Comparison of ENCODE assay signal across 1 cellular context in the genomic region with DNA sequence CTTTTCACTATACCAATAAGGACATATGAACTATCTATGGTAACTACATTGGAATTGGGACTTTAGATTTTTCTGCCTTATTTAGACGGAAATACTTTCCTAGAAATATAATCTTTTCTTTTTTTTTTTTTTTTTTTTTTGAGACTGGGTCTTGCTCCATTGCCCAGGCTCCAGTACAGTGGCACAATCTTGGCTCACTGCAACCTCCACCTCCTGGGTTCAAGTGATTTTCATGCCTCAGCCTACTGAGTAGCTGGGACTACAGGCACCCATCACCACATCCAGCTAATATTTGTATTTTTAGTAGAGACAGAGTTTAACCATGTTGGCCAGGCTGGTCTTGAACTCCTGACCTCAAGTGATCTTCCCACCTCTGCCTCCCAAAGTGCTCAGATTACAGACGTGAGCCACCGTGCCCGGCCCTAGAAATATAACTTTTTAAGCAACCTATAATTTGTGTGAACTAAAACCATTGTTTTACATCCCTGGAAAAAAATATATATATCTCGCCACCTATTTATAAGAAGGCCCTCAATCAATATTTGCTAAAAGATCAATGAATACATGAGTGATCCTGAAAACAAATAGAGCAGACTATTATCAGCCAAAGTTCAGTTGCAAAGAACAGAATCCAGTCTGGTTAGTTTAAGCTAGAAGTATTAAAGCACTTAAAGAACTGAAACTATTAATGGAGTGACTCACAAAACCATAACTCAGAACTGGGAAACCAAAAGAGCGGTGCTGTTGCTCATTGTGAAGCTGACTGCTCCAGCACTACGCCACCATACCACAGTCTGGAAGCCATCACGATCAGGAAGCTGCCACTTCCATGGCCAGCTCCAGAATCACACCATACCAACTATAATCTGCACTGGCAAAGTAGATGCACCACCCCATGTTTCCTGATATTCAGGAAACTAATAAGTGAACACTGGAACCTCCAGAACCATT.
TF ChIP-seq lines count a peak whose summit lies in the region.

No MANE protein-coding gene starts in this region.

TF ChIP-seq in GM23338, 12 proteins besides CTCF, POLR2A, EP300 and RAD21 (continued from another document):
- TF ChIP-seq, protein P1, sequence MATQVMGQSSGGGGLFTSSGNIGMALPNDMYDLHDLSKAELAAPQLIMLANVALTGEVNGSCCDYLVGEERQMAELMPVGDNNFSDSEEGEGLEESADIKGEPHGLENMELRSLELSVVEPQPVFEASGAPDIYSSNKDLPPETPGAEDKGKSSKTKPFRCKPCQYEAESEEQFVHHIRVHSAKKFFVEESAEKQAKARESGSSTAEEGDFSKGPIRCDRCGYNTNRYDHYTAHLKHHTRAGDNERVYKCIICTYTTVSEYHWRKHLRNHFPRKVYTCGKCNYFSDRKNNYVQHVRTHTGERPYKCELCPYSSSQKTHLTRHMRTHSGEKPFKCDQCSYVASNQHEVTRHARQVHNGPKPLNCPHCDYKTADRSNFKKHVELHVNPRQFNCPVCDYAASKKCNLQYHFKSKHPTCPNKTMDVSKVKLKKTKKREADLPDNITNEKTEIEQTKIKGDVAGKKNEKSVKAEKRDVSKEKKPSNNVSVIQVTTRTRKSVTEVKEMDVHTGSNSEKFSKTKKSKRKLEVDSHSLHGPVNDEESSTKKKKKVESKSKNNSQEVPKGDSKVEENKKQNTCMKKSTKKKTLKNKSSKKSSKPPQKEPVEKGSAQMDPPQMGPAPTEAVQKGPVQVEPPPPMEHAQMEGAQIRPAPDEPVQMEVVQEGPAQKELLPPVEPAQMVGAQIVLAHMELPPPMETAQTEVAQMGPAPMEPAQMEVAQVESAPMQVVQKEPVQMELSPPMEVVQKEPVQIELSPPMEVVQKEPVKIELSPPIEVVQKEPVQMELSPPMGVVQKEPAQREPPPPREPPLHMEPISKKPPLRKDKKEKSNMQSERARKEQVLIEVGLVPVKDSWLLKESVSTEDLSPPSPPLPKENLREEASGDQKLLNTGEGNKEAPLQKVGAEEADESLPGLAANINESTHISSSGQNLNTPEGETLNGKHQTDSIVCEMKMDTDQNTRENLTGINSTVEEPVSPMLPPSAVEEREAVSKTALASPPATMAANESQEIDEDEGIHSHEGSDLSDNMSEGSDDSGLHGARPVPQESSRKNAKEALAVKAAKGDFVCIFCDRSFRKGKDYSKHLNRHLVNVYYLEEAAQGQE (IDR thresholded peaks at IDR 0.05; ENCODE audit: unreplicated experiment): no peak
- TF ChIP-seq, protein P2, sequence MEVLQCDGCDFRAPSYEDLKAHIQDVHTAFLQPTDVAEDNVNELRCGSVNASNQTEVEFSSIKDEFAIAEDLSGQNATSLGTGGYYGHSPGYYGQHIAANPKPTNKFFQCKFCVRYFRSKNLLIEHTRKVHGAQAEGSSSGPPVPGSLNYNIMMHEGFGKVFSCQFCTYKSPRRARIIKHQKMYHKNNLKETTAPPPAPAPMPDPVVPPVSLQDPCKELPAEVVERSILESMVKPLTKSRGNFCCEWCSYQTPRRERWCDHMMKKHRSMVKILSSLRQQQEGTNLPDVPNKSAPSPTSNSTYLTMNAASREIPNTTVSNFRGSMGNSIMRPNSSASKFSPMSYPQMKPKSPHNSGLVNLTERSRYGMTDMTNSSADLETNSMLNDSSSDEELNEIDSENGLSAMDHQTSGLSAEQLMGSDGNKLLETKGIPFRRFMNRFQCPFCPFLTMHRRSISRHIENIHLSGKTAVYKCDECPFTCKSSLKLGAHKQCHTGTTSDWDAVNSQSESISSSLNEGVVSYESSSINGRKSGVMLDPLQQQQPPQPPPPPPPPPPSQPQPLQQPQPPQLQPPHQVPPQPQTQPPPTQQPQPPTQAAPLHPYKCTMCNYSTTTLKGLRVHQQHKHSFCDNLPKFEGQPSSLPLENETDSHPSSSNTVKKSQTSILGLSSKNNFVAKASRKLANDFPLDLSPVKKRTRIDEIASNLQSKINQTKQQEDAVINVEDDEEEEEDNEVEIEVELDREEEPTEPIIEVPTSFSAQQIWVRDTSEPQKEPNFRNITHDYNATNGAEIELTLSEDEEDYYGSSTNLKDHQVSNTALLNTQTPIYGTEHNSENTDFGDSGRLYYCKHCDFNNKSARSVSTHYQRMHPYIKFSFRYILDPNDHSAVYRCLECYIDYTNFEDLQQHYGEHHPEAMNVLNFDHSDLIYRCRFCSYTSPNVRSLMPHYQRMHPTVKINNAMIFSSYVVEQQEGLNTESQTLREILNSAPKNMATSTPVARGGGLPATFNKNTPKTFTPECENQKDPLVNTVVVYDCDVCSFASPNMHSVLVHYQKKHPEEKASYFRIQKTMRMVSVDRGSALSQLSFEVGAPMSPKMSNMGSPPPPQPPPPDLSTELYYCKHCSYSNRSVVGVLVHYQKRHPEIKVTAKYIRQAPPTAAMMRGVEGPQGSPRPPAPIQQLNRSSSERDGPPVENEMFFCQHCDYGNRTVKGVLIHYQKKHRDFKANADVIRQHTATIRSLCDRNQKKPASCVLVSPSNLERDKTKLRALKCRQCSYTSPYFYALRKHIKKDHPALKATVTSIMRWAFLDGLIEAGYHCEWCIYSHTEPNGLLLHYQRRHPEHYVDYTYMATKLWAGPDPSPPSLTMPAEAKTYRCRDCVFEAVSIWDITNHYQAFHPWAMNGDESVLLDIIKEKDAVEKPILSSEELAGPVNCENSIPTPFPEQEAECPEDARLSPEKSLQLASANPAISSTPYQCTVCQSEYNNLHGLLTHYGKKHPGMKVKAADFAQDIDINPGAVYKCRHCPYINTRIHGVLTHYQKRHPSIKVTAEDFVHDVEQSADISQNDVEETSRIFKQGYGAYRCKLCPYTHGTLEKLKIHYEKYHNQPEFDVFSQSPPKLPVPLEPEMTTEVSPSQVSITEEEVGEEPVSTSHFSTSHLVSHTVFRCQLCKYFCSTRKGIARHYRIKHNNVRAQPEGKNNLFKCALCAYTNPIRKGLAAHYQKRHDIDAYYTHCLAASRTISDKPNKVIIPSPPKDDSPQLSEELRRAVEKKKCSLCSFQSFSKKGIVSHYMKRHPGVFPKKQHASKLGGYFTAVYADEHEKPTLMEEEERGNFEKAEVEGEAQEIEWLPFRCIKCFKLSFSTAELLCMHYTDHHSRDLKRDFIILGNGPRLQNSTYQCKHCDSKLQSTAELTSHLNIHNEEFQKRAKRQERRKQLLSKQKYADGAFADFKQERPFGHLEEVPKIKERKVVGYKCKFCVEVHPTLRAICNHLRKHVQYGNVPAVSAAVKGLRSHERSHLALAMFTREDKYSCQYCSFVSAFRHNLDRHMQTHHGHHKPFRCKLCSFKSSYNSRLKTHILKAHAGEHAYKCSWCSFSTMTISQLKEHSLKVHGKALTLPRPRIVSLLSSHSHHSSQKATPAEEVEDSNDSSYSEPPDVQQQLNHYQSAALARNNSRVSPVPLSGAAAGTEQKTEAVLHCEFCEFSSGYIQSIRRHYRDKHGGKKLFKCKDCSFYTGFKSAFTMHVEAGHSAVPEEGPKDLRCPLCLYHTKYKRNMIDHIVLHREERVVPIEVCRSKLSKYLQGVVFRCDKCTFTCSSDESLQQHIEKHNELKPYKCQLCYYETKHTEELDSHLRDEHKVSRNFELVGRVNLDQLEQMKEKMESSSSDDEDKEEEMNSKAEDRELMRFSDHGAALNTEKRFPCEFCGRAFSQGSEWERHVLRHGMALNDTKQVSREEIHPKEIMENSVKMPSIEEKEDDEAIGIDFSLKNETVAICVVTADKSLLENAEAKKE (CRISPR knock-in tag; IDR thresholded peaks at IDR 0.05): no peak
TF ChIP-seq in GM23338: peak in this region for 0.
